Comparison of ENCODE assay signal across 8 cellular contexts in the genomic region with DNA sequence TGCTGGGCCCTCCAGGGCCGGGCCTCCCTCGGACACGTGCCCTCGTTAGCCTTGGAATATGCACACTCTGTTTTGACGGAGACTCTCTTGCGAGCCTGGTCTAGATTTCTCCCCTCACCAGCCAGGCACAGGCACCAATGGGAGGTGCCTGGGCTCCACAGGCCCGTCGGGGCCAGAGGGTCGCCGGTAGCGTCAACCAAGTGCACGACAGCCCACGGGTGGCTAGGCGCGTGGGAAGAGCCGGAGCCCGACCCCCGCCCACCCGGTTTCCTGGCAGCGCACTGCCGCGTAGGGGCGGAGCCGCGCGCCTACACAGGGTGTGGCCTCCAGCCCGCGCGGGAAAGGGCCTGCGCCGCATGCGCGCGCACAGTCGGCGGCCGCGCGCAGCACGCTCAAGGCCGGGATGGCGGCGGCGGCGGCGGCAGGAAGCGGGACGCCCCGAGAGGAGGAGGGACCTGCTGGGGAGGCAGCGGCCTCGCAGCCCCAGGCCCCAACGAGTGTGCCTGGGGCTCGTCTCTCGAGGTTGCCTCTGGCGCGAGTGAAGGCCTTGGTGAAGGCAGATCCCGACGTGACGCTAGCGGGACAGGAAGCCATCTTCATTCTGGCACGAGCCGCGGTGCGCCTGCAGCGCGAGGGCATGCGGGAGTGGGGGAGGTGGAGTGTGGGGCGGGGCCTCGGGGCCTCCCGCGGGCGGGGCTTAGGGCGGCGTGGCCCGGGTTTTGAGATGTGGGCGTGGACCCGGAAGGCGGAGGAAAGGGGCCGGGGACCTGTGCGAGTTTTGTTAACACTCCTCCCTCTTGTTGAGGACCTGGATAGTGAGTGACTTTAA. TPM values are rescaled to one million over a fixed set of nuclear protein-coding genes. Genes with fewer than 3 reads are reported as not detected.
DNase-seq lines count a peak whose midpoint lies in the region; ATAC-seq and TF ChIP-seq lines count a peak whose summit lies in the region.

Gene POLE4, plus strand, starts transcription at position 367 of the 829 bp plus-strand sequence. Its CDS starts 37 bp downstream, at position 404.

- TF ChIP-seq POLR2A in Peyer's patch (IDR thresholded peaks at IDR 0.05) (peak; percentile 74 to 90), esophagus muscularis mucosa (IDR thresholded peaks at IDR 0.05; ENCODE audit: low read depth) (peak; percentile 53)

- H3K27me3 ChIP-seq in Peyer's patch: no peaks in the 10 kb centered on the region
- no peaks in the 10 kb centered on the region for H3K27me3 ChIP-seq in esophagus muscularis mucosa
- no peaks in the 10 kb centered on the region for H3K27me3 ChIP-seq in muscle layer of duodenum (ENCODE audit: low read depth, low read length)

- peak within 1 kb of the TSS; percentile 87 to 96 (median 88) for H3K27ac ChIP-seq in Peyer's patch
- H3K27ac ChIP-seq in esophagus muscularis mucosa (replicated peaks in 1 of 4): peak within 1 kb of the TSS; percentile 90 to 95 (median 92)
- peak within 1 kb of the TSS; percentile 87 for H3K27ac ChIP-seq in muscle layer of duodenum (ENCODE audit: low read length)

- ATAC-seq in GM21737 (IDR thresholded peaks at IDR 0.05; ENCODE audit: unreplicated experiment): peak; percentile 90

- intact Hi-C loops in esophagus muscularis mucosa (cut with DNase I): no loop called here

- under 1% methylated on average over 17 of the region's 80 CpGs for WGBS in esophagus muscularis mucosa

- no peaks in the 10 kb centered on the region for H3K9me3 ChIP-seq in Peyer's patch
- H3K9me3 ChIP-seq in esophagus muscularis mucosa: no peaks in the 10 kb centered on the region
- H3K9me3 ChIP-seq in muscle layer of duodenum (ENCODE audit: control insufficient read depth in 1 of 2, low read length in 2 of 2): no peaks in the 10 kb centered on the region

- DNase-seq in DMS79 treated with DMSO at 0.1 percent for 48 hours (lab: John Stamatoyannopoulos, UW) (peak; percentile 83), KG1 (lab: John Stamatoyannopoulos, UW) (peak; percentile 86), Peyer's patch (peak; percentile 92 to 97 (median 96)), esophagus muscularis mucosa (ENCODE audit: extremely low spot score) (peak; percentile 98)
- DNase-seq in activated T-cell treated with anti-CD3 and anti-CD28 coated beads, Interleukin-2, amount 50 U/mL, for 48 hours: peak; percentile 95
- DNase-seq in stimulated activated CD8-positive, alpha-beta memory T cell treated with anti-CD3 and anti-CD28 coated beads, Interleukin-7, amount 100 ng/mL, for 24 hours (ENCODE audit: low read depth): peak; percentile 87

- H3K4me3 ChIP-seq in Peyer's patch: peak within 1 kb of the TSS; percentile 58 to 93 (median 59)
- peak within 1 kb of the TSS; percentile 68 to 77 (median 73) for H3K4me3 ChIP-seq in esophagus muscularis mucosa
- H3K4me3 ChIP-seq in muscle layer of duodenum (ENCODE audit: low read depth in 1 of 2, low read length in 2 of 2): peak within 1 kb of the TSS; percentile 74 to 75

- H3K4me1 ChIP-seq in Peyer's patch (peaks cover 0 to 14% (median 0%) of the 10 kb centered on the region in 4 donors), esophagus muscularis mucosa (peaks cover 10 to 18% (median 15%) of the 10 kb centered on the region in 4 donors), muscle layer of duodenum (ENCODE audit: control insufficient read depth in 1 of 2, insufficient read depth in 2 of 2, low read length in 2 of 2) (peaks cover 0 to 8% of the 10 kb centered on the region in 2 donors)

- TF ChIP-seq EP300 in esophagus muscularis mucosa (IDR thresholded peaks at IDR 0.05): no peak

- H3K36me3 ChIP-seq in Peyer's patch: no peaks in the 10 kb centered on the region
- peaks cover 0 to 21% (median 2%) of the 10 kb centered on the region in 4 donors for H3K36me3 ChIP-seq in esophagus muscularis mucosa
- peaks cover 0 to 4% of the 10 kb centered on the region in 2 donors for H3K36me3 ChIP-seq in muscle layer of duodenum (ENCODE audit: control insufficient read depth in 1 of 2, insufficient read depth in 2 of 2, low read length in 2 of 2)

- TF ChIP-seq CTCF in Peyer's patch (IDR thresholded peaks at IDR 0.05): peak in 3 of 6 experiments; percentile 29 to 37 (median 36)
- TF ChIP-seq CTCF in esophagus muscularis mucosa (IDR thresholded peaks at IDR 0.05): peak in 2 of 3 experiments; percentile 10 to 17

RNA-seq across cellular contexts. Expression of gene POLE4, which starts in this region (rescaled TPM):
- 10 to 100 TPM; 20.1 to 46.2 (median 23.6) TPM for total RNA-seq in Peyer's patch
- 10 to 100 TPM; 22.0 to 35.9 (median 28.7) TPM for total RNA-seq in esophagus muscularis mucosa

Comparison
In these comparisons a context has a peak if more than half of its experiments do, and no peak if none do; other contexts are left out.
1. Peak in every context shown above with its lines: DNase-seq, ATAC-seq, H3K4me3 ChIP-seq and H3K27ac ChIP-seq.